ENCODE assay signal across 1 cellular context in genomic region chr17:19454074-19454473, GRCh38.
TF ChIP-seq lines count a peak whose summit lies in the region.

No MANE protein-coding gene starts in this region.

TF ChIP-seq in H1, 55 proteins besides CTCF, POLR2A, EP300 and RAD21:
- TF ChIP-seq NANOG (IDR thresholded peaks at IDR 0.05; ENCODE audit: insufficient read depth, low read depth, low read length, poor library complexity, severe bottlenecking) (no peak), USF2 (IDR thresholded peaks at IDR 0.05; ENCODE audit: low read length) (no peak)
